In the genomic region with DNA sequence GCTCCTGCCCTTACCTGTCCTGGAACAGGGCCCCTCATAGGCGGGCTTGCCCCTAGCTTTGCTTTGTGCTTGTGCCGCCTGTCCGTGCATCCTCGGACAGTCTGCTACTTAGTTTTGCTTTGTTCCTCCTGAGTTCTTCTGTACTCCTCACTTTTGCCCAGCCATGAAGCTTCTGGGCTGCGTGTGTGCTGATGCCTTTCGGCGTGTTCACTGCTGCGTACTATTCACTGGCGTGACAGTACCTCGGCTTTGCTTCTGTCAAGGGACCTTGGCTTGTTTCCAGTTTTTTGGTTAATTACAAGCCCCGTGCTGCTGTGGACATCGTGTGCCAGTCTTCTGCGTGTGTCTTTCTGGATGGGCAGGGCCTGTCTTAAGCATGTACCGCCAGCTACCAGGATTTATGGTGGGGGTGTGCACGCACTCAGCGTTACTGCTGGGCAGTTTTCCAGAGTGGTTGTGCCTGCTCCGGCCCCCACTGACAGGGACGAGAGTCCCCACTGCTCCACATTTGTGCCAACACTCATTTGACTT, we compare ENCODE assay signal across 1 cellular context.
TF ChIP-seq lines count a peak whose summit lies in the region.

No MANE protein-coding gene starts in this region.

TF ChIP-seq in IMR-90, 13 proteins besides CTCF, POLR2A, EP300 and RAD21:
- no peak for TF ChIP-seq RCOR1 (IDR thresholded peaks at IDR 0.05; ENCODE audit: insufficient replicate concordance, low read length)
- no peak for TF ChIP-seq MXI1 (IDR thresholded peaks at IDR 0.05; ENCODE audit: borderline replicate concordance, low read depth, low read length)
- no peak for TF ChIP-seq RFX5 (IDR thresholded peaks at IDR 0.05; ENCODE audit: low read depth, low read length)
- TF ChIP-seq, protein P1, sequence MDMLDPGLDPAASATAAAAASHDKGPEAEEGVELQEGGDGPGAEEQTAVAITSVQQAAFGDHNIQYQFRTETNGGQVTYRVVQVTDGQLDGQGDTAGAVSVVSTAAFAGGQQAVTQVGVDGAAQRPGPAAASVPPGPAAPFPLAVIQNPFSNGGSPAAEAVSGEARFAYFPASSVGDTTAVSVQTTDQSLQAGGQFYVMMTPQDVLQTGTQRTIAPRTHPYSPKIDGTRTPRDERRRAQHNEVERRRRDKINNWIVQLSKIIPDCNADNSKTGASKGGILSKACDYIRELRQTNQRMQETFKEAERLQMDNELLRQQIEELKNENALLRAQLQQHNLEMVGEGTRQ (IDR thresholded peaks at IDR 0.05; ENCODE audit: low read depth, low read length) = no peak
- no peak for TF ChIP-seq MAZ (IDR thresholded peaks at IDR 0.05; ENCODE audit: borderline replicate concordance, low read depth, low read length)
- TF ChIP-seq NFE2L2 (IDR thresholded peaks at IDR 0.05; ENCODE audit: low read depth, low read length) = no peak
